13 cellular contexts compared by ENCODE assay signal in the genomic region with DNA sequence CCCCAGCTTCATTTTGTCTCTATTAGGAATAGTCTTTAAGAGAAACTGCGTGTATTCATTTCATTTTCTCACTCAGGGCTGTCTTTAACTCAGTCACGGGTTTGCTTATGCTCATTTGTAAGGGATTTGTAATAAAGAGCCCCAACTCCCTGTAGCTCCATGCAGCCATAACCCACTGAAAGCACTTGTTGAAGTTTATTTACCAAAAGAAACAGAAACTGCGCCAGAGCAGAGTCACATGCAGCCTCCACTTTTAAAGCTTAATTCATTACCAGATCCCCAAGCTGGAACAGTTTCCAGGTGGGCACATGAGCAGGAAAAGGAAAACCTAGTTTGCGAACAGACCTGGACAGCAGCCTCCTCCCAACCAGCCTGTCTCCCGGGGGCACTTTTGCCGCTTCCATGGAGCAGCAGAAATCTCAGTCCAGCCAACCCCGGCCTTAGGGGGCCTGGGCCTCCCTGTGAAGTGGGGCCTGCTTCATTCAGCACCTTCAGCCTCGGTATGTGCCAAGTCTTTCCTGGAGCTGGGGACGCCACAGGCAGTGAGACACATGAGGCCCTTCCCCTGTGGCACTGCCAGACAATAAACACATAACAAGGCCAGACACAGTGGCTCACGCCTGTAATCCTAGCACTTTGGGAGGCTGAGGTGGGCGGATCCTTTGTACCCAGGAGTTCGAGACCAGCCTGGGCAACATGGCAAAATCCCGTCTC. TPM values are rescaled to one million over a fixed set of nuclear protein-coding genes. Genes with fewer than 3 reads are reported as not detected.
DNase-seq lines count a peak whose midpoint lies in the region; ATAC-seq and TF ChIP-seq lines count a peak whose summit lies in the region.
"Had no signal": no experiment of that assay in that cellular context is flagged by ENCODE, and none has a peak within 500 bp of the region (broad histone marks: within the 10 kb centered on the region; RNA-seq: fewer than 3 reads in every experiment).

No MANE protein-coding gene starts in this region.

- intact Hi-C loops in esophagus muscularis mucosa (cut with DNase I): loop anchor here (5.0 kb wide), 1 partner anchor 38 kb away; no protein-coding TSS in a partner anchor

- ATAC-seq in GM21526 (IDR thresholded peaks at IDR 0.05; ENCODE audit: low FRiP score, unreplicated experiment): peak; percentile 1
- no peak for ATAC-seq in activated naive CD8-positive, alpha-beta T cell treated with anti-CD3 and anti-CD28 coated beads, Interleukin-2, amount 10 ng/mL, durations not matched to agents 7 days and 5 days (ENCODE audit: low read depth)
- ATAC-seq: pancreas had no signal

- TF ChIP-seq CTCF in GM06990 (IDR thresholded peaks at IDR 0.05; ENCODE audit: insufficient read depth, low read length, poor library complexity, severe bottlenecking) (no peak), coronary artery (IDR thresholded peaks at IDR 0.05) (no peak), esophagus muscularis mucosa (IDR thresholded peaks at IDR 0.05) (no peak), glutamatergic neuron (IDR thresholded peaks at IDR 0.05; ENCODE audit: partially characterized antibody, unreplicated experiment) (no peak)

- peaks cover 5% of the 10 kb centered on the region for H3K79me1 ChIP-seq in neuronal stem cell (ENCODE audit: low read depth, low read length)

- no peak overlapping the region for H3K18ac ChIP-seq in neuronal stem cell (ENCODE audit: low read length)

- no peak overlapping the region for H3K4me3 Mint-ChIP-seq in activated naive CD8-positive, alpha-beta T cell treated with anti-CD3 and anti-CD28 coated beads, Interleukin-2, amount 10 ng/mL, durations not matched to agents 7 days and 5 days
- no peak overlapping the region for H3K4me3 Mint-ChIP-seq in glutamatergic neuron (ENCODE audit: unreplicated experiment)

- peaks cover 4% of the 10 kb centered on the region for H3K36me3 ChIP-seq in GM06990 (ENCODE audit: control insufficient read depth, insufficient read depth, low read length)
- no peaks in the 10 kb centered on the region for H3K36me3 ChIP-seq in neuronal stem cell (replicated peaks in 1 of 2; ENCODE audit: control insufficient read depth in 2 of 2, insufficient read depth in 2 of 2, low read length in 2 of 2)
- no peaks in the 10 kb centered on the region for H3K36me3 ChIP-seq in esophagus muscularis mucosa
- H3K36me3 ChIP-seq: pancreas, thoracic aorta had no signal

- no peak overlapping the region for H2BK5ac ChIP-seq in neuronal stem cell (ENCODE audit: low read length)

- no peaks in the 10 kb centered on the region for H3K27me3 Mint-ChIP-seq in activated naive CD8-positive, alpha-beta T cell treated with anti-CD3 and anti-CD28 coated beads, Interleukin-2, amount 10 ng/mL, durations not matched to agents 7 days and 5 days
- peaks cover 2% of the 10 kb centered on the region for H3K27me3 Mint-ChIP-seq in glutamatergic neuron (ENCODE audit: unreplicated experiment)

- POLR2A ChIA-PET in activated naive CD8-positive, alpha-beta T cell treated with anti-CD3 and anti-CD28 coated beads, Interleukin-2, amount 10 ng/mL, durations not matched to agents 7 days and 5 days (lab: Charles Lee): interaction anchor here (0.6 to 0.7 kb wide), 2 partner anchors 35 to 132 kb away, joined by 3 read pairs; no protein-coding TSS in a partner anchor

- H2BK120ac ChIP-seq in neuronal stem cell (ENCODE audit: low read depth, low read length): no peak overlapping the region

- TF ChIP-seq EP300 in esophagus muscularis mucosa (IDR thresholded peaks at IDR 0.05): no peak

- no peak overlapping the region for H3K14ac ChIP-seq in neuronal stem cell (ENCODE audit: low read length)

- H3K36me3 Mint-ChIP-seq in activated naive CD8-positive, alpha-beta T cell treated with anti-CD3 and anti-CD28 coated beads, Interleukin-2, amount 10 ng/mL, durations not matched to agents 7 days and 5 days: peaks cover 4% of the 10 kb centered on the region
- no peaks in the 10 kb centered on the region for H3K36me3 Mint-ChIP-seq in glutamatergic neuron (ENCODE audit: unreplicated experiment)

- H3K4me1 Mint-ChIP-seq in activated naive CD8-positive, alpha-beta T cell treated with anti-CD3 and anti-CD28 coated beads, Interleukin-2, amount 10 ng/mL, durations not matched to agents 7 days and 5 days: peaks cover 22% of the 10 kb centered on the region
- no peaks in the 10 kb centered on the region for H3K4me1 Mint-ChIP-seq in glutamatergic neuron (ENCODE audit: low read depth, unreplicated experiment)

- H3K27ac Mint-ChIP-seq in activated naive CD8-positive, alpha-beta T cell treated with anti-CD3 and anti-CD28 coated beads, Interleukin-2, amount 10 ng/mL, durations not matched to agents 7 days and 5 days: peak overlapping the region; percentile 60
- H3K27ac Mint-ChIP-seq in glutamatergic neuron (ENCODE audit: unreplicated experiment): no peak overlapping the region

- H3K27ac ChIP-seq in neuronal stem cell (replicated peaks; ENCODE audit: low read length) (no peak overlapping the region), coronary artery (no peak overlapping the region), esophagus muscularis mucosa (replicated peaks in 1 of 4) (no peak overlapping the region)
- H3K27ac ChIP-seq: C4-2B, pancreas had no signal

- H3K9me3 ChIP-seq in neuronal stem cell (replicated peaks in 1 of 2; ENCODE audit: control insufficient read depth in 2 of 2, insufficient read depth in 1 of 2, low read depth in 1 of 2, low read length in 2 of 2) (no peaks in the 10 kb centered on the region), esophagus muscularis mucosa (no peaks in the 10 kb centered on the region)
- H3K9me3 ChIP-seq: pancreas, thoracic aorta had no signal

- H3K4me3 ChIP-seq in GM06990 (replicated peaks; ENCODE audit: low read depth, low read length) (peak overlapping the region; percentile 23), neuronal stem cell (ENCODE audit: low read length in 2 of 2) (no peak overlapping the region), coronary artery (no peak overlapping the region), esophagus muscularis mucosa (no peak overlapping the region)
- H3K4me3 ChIP-seq: pancreas, thoracic aorta had no signal

- no peak overlapping the region for H2BK12ac ChIP-seq in neuronal stem cell (ENCODE audit: low read length)

- H3K4ac ChIP-seq in neuronal stem cell (ENCODE audit: low read length): no peak overlapping the region

- H3K4me2 ChIP-seq in neuronal stem cell (ENCODE audit: insufficient read depth, low read length, poor library complexity, severe bottlenecking): no peak overlapping the region

- H2BK15ac ChIP-seq in neuronal stem cell (ENCODE audit: low read length): no peak overlapping the region

- WGBS in neuronal stem cell (ENCODE audit: extremely low coverage in 2 of 2, insufficient read length in 2 of 2, insufficient replicate concordance in 1 of 2), 2 donors: no CpG with 5 or more reads among the region's 13 CpGs
- 86% methylated on average over 12 of the region's 13 CpGs for WGBS in esophagus muscularis mucosa

- no peak overlapping the region for H2AFZ ChIP-seq in neuronal stem cell (ENCODE audit: low read length)

- H3K23ac ChIP-seq in neuronal stem cell (ENCODE audit: low read depth, low read length, poor library complexity): peak overlapping the region; percentile 0

- H4K91ac ChIP-seq in neuronal stem cell (ENCODE audit: low read depth, low read length, poor library complexity): no peak overlapping the region

- no peak overlapping the region for H3K9ac ChIP-seq in neuronal stem cell (ENCODE audit: low read depth, low read length, poor library complexity)

- TF ChIP-seq POLR2A in esophagus muscularis mucosa (IDR thresholded peaks at IDR 0.05; ENCODE audit: low read depth): no peak

- H3K27me3 ChIP-seq in GM06990 (replicated peaks; ENCODE audit: control insufficient read depth, insufficient read depth, low read length): no peaks in the 10 kb centered on the region
- no peaks in the 10 kb centered on the region for H3K27me3 ChIP-seq in neuronal stem cell (ENCODE audit: control insufficient read depth in 3 of 3, insufficient read depth in 3 of 3, low read depth in 1 of 3, low read length in 3 of 3)
- no peaks in the 10 kb centered on the region for H3K27me3 ChIP-seq in esophagus muscularis mucosa
- H3K27me3 ChIP-seq: pancreas had no signal

- no peak overlapping the region for H4K8ac ChIP-seq in neuronal stem cell (ENCODE audit: low read depth, low read length)

- H3K9me3 Mint-ChIP-seq in activated naive CD8-positive, alpha-beta T cell treated with anti-CD3 and anti-CD28 coated beads, Interleukin-2, amount 10 ng/mL, durations not matched to agents 7 days and 5 days: no peaks in the 10 kb centered on the region
- peaks cover 5% of the 10 kb centered on the region for H3K9me3 Mint-ChIP-seq in glutamatergic neuron (ENCODE audit: unreplicated experiment)

- no peak overlapping the region for H2AK5ac ChIP-seq in neuronal stem cell (ENCODE audit: low read depth, low read length)

- peaks cover 0 to 1% of the 10 kb centered on the region in 2 donors for H3K4me1 ChIP-seq in neuronal stem cell (ENCODE audit: control insufficient read depth in 2 of 2, insufficient read depth in 1 of 2, low read depth in 1 of 2, low read length in 2 of 2)
- peaks cover 12 to 16% (median 15%) of the 10 kb centered on the region in 4 donors for H3K4me1 ChIP-seq in esophagus muscularis mucosa
- H3K4me1 ChIP-seq: pancreas had no signal

- DNase-seq in GM06990 (ENCODE audit: extremely low read depth, insufficient read length): no peak
- DNase-seq in activated naive CD8-positive, alpha-beta T cell treated with anti-CD3 and anti-CD28 coated beads, Interleukin-2, amount 10 ng/mL, durations not matched to agents 7 days and 5 days: no peak
- no peak for DNase-seq in neuronal stem cell (ENCODE audit: low spot score)
- no peak for DNase-seq in coronary artery (ENCODE audit: low spot score)
- DNase-seq in activated effector memory CD4-positive, alpha-beta T cell treated with anti-CD3 and anti-CD28 coated beads, Interleukin-2, amount 50 U/mL, for 16 hours: no peak
- no peak for DNase-seq in esophagus muscularis mucosa (ENCODE audit: extremely low spot score)
- no peak for DNase-seq in glutamatergic neuron
- DNase-seq: central memory CD4-positive, alpha-beta T cell; DND-41; pancreas had no signal

RNA-seq across cellular contexts. Expression of gene BCAS4, which starts 4.5 kb away (rescaled TPM):
- 10 to 100 TPM; 35.0 to 35.2 TPM for total RNA-seq in activated naive CD8-positive, alpha-beta T cell treated with anti-CD3 and anti-CD28 coated beads, Interleukin-2, amount 10 ng/mL, durations not matched to agents 7 days and 5 days
- polyA plus RNA-seq in neuronal stem cell (2013, experiment 1 of 2): 17.8 TPM
- 14.9 TPM for polyA plus RNA-seq in neuronal stem cell (2013, experiment 2 of 2)
- 1 to 10 TPM; 3.1 to 5.4 (median 4.5) TPM for total RNA-seq in esophagus muscularis mucosa
- 5.5 TPM for total RNA-seq in glutamatergic neuron (ENCODE audit: unreplicated experiment)
